In the genomic region with DNA sequence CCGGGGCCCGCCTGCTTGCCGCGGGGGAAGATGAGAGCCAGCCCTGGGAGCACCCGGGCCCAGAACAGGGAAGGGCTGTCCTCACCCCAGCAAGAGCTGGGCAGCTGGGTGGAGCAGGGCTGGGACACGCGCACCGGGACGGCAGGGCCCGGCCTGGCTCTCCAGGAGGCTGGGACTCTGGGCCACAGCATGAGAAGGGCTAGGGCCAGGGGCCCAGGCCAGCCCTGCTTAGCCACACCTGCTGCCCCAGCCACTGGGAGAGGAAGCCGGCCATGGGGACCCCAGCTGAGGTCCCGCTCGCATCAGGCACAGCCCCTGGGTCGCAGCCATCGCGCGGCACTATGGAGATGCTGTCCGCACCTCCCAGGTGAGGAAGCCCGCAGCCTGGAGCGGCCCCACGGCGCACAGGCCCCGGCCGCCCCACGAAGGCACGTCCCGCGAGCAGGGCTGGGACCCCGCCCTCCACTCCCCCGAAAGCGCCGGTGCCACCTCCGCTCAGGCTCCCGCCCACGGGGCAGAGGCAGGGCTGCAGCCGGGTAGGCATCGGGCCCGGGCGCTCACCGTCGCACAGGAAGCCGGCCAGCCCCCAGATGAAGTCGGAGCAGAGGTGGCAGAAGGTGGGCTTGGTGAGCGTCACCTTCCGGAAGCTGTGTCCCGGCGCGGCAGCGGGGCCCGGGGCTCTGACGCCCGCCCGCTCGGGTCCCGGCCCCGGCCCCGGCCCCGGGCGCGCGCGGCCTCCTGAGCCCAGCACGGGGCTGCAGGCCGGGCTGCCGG, we compare ENCODE assay signal across 8 cellular contexts. TPM values are rescaled to one million over a fixed set of nuclear protein-coding genes. Genes with fewer than 3 reads are reported as not detected.
DNase-seq lines count a peak whose midpoint lies in the region; ATAC-seq, FAIRE-seq and TF ChIP-seq lines count a peak whose summit lies in the region.

No MANE protein-coding gene starts in this region.

- H3K4me1 Mint-ChIP-seq in immature natural killer cell, result peaks cover 24 to 30% of the 10 kb centered on the region in 2 donors

- H3K27ac Mint-ChIP-seq in immature natural killer cell, result peak overlapping the region in 2 of 6 donors; percentile 24 to 34

- FAIRE-seq in GM12892 (lab: Jason Lieb, UNC), result no peak

- CTCF ChIA-PET in SK-N-SH (lab: Yijun Ruan, JAX), result no interaction called here

- no peak overlapping the region for H2AFZ ChIP-seq in SK-N-SH (ENCODE audit: low read depth)

- peaks cover 18% of the 10 kb centered on the region for H4K20me1 ChIP-seq in SK-N-SH (ENCODE audit: insufficient read depth)

- H3K4me3 ChIP-seq in SK-N-SH (ENCODE audit: low read depth in 2 of 2, low read length in 1 of 2) (peak overlapping the region; percentile 80 to 85), adipocyte (ENCODE audit: low read length) (peak overlapping the region; percentile 87)

- POLR2A ChIA-PET in SK-N-SH (lab: Yijun Ruan, JAX), result interaction anchor here (1.1 kb wide), 1 partner anchor 14 kb away, joined by 5 read pairs; a partner anchor contains a TSS

- DNase-seq in GM12892 (ENCODE audit: insufficient read length), result peak; percentile 66
- peak; percentile 72 for DNase-seq in SK-N-SH
- peak; percentile 64 for DNase-seq in adipocyte (ENCODE audit: low read depth)
- DNase-seq in immature natural killer cell, result peak; percentile 72 to 78 (median 75)
- DNase-seq in stimulated activated CD4-positive, alpha-beta T cell treated with anti-CD3 and anti-CD28 coated beads, Interleukin-2, amount 100 ng/mL, for 4 hours (ENCODE audit: low read depth), result peak; percentile 78
- DNase-seq in GF-D8 (lab: John Stamatoyannopoulos, UW), result no peak
- DNase-seq in occipital lobe (lab: John Stamatoyannopoulos, UW), result no peak

- 0% methylated on average over 2 of the region's 65 CpGs for WGBS in SK-N-SH (ENCODE audit: low lambda C conversion rate)

- peaks cover 11 to 17% (median 12%) of the 10 kb centered on the region in 3 donors for H3K27me3 Mint-ChIP-seq in immature natural killer cell (ENCODE audit: low read depth in 3 of 3)

- peak; percentile 51 for ATAC-seq in HG02798 (IDR thresholded peaks at IDR 0.05; ENCODE audit: poor library complexity, unreplicated experiment)

- no peaks in the 10 kb centered on the region for H3K9me3 Mint-ChIP-seq in immature natural killer cell

- TF ChIP-seq EP300 in SK-N-SH (IDR thresholded peaks at IDR 0.05; ENCODE audit: borderline replicate concordance in 1 of 2, low read depth in 1 of 2, low read length in 1 of 2), result no peak

- TF ChIP-seq RAD21 in SK-N-SH (IDR thresholded peaks at IDR 0.05; ENCODE audit: low read length), result no peak

- peak overlapping the region; percentile 40 to 77 (median 63) for H3K4me3 Mint-ChIP-seq in immature natural killer cell

- H3K9me2 ChIP-seq in SK-N-SH, result no peaks in the 10 kb centered on the region

- no peaks in the 10 kb centered on the region for H3K36me3 Mint-ChIP-seq in immature natural killer cell

- H3F3A ChIP-seq in SK-N-SH (replicated peaks; ENCODE audit: insufficient read depth), result no peaks in the 10 kb centered on the region

- H3K27ac ChIP-seq in SK-N-SH (ENCODE audit: low read depth in 2 of 2, low read length in 1 of 2), result no peak overlapping the region; a peak in 1 of 4 replicates

- no peaks in the 10 kb centered on the region for H3K9me3 ChIP-seq in SK-N-SH
- H3K9me3 ChIP-seq in adipocyte (ENCODE audit: control insufficient read depth, low read length), result no peaks in the 10 kb centered on the region

- peak overlapping the region; percentile 61; the same call in 1 of the 2 replicates for H3K9ac ChIP-seq in SK-N-SH
- H3K9ac ChIP-seq in adipocyte (ENCODE audit: low read length), result peak overlapping the region; percentile 85

- peaks cover 18% of the 10 kb centered on the region; the same call in 1 of the 2 replicates for H3K79me2 ChIP-seq in SK-N-SH (ENCODE audit: insufficient read depth)

- H3K4me2 ChIP-seq in SK-N-SH, result peak overlapping the region; percentile 99

- TF ChIP-seq CTCF in SK-N-SH (IDR thresholded peaks at IDR 0.05), result no peak

- H3K27me3 ChIP-seq in SK-N-SH (ENCODE audit: insufficient read depth) (no peaks in the 10 kb centered on the region), adipocyte (replicated peaks; ENCODE audit: control insufficient read depth, insufficient read depth, low read length) (no peaks in the 10 kb centered on the region)

- H3K36me3 ChIP-seq in SK-N-SH (replicated peaks in 1 of 2; ENCODE audit: control insufficient read depth in 1 of 2, insufficient read depth in 2 of 2, low read length in 1 of 2) (no peaks in the 10 kb centered on the region), adipocyte (ENCODE audit: control insufficient read depth, insufficient read depth, low read length, severe bottlenecking) (no peaks in the 10 kb centered on the region)

- no peak for TF ChIP-seq POLR2A in GM12892 (IDR thresholded peaks at IDR 0.05; ENCODE audit: low read depth, low read length)

- peaks cover 7 to 18% of the 10 kb centered on the region in 2 experiments; a peak in 1 of 4 replicates for H3K4me1 ChIP-seq in SK-N-SH (ENCODE audit: control insufficient read depth in 1 of 2, insufficient read depth in 2 of 2, low read depth in 1 of 2, low read length in 1 of 2)
- peaks cover 15% of the 10 kb centered on the region for H3K4me1 ChIP-seq in adipocyte (ENCODE audit: control insufficient read depth, insufficient read depth, low read length)

TF ChIP-seq in SK-N-SH, 30 proteins besides CTCF, POLR2A, EP300 and RAD21 (continues in another document):
- TF ChIP-seq EZH2phosphoT487 (IDR thresholded peaks at IDR 0.05; ENCODE audit: borderline replicate concordance, low read depth) (no peak), RFX5 (IDR thresholded peaks at IDR 0.05; ENCODE audit: low read length) (no peak), GABPA (IDR thresholded peaks at IDR 0.05; ENCODE audit: low read depth) (no peak), SIN3A (IDR thresholded peaks at IDR 0.05; ENCODE audit: borderline replicate concordance, low read depth, low read length) (no peak), TAF1 (IDR thresholded peaks at IDR 0.05; ENCODE audit: borderline replicate concordance, low read depth, low read length) (no peak), RXRA (IDR thresholded peaks at IDR 0.05; ENCODE audit: borderline replicate concordance, low read depth) (no peak)
- TF ChIP-seq, protein P1, sequence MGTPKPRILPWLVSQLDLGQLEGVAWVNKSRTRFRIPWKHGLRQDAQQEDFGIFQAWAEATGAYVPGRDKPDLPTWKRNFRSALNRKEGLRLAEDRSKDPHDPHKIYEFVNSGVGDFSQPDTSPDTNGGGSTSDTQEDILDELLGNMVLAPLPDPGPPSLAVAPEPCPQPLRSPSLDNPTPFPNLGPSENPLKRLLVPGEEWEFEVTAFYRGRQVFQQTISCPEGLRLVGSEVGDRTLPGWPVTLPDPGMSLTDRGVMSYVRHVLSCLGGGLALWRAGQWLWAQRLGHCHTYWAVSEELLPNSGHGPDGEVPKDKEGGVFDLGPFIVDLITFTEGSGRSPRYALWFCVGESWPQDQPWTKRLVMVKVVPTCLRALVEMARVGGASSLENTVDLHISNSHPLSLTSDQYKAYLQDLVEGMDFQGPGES (IDR thresholded peaks at IDR 0.05; ENCODE audit: low read depth, low read length), result no peak

RNA-seq across cellular contexts. Expression of a gene that starts 0.5 kb away (rescaled TPM):
- 1.3 TPM for polyA plus RNA-seq in GM12892 (2012; ENCODE audit: missing spikeins)
- polyA plus RNA-seq in SK-N-SH (2012; rRNA removed) (10.9 and 11.5 TPM in 2 replicates), immature natural killer cell (10 to 100 TPM; 12.1 to 24.0 (median 14.0) TPM)
- 3.3 and 6.8 TPM in 2 replicates for polyA plus RNA-seq in SK-N-SH (2012; cell fraction: cytosol; rRNA removed)
- 50.0 and 64.3 TPM in 2 replicates for polyA plus RNA-seq in SK-N-SH (2012; cell fraction: nucleus; rRNA removed)
- 6.7 TPM for total RNA-seq in occipital lobe

RNA-seq across cellular contexts. Expression of a gene that starts 14.0 kb away (rescaled TPM):
- polyA plus RNA-seq in GM12892 (2012; ENCODE audit: missing spikeins), result 1.4 TPM
- 24.4 and 32.1 TPM in 2 replicates for polyA plus RNA-seq in SK-N-SH (2012; rRNA removed)
- polyA plus RNA-seq in SK-N-SH (2012; cell fraction: cytosol; rRNA removed), result 5.1 and 7.1 TPM in 2 replicates
- polyA plus RNA-seq in SK-N-SH (2012; cell fraction: nucleus; rRNA removed), result 333 and 514 TPM in 2 replicates
- polyA plus RNA-seq in immature natural killer cell, result 10 to 100 TPM in 1 of 3 donors, 1 to 10 TPM in 2; 5.6 to 12.2 (median 6.3) TPM
- 6.9 TPM for total RNA-seq in occipital lobe

RNA-seq across cellular contexts. Expression of a gene that starts 20.4 kb away (rescaled TPM):
- 0.36 TPM for polyA plus RNA-seq in GM12892 (2012; ENCODE audit: missing spikeins)
- polyA plus RNA-seq in SK-N-SH (2012; rRNA removed) (0.05 and 0.08 TPM in 2 replicates), immature natural killer cell (under 1 TPM in 2 of 3 donors, not detected in 1; 0.52 to 0.77 TPM)
- polyA plus RNA-seq in SK-N-SH (2012; cell fraction: cytosol; rRNA removed), result 0.04 and 0.13 TPM in 2 replicates
- polyA plus RNA-seq in SK-N-SH (2012; cell fraction: nucleus; rRNA removed), result 0.48 and 0.63 TPM in 2 replicates
- 4.2 TPM for total RNA-seq in occipital lobe

RNA-seq across cellular contexts. Expression of a gene that starts 38.6 kb away (rescaled TPM):
- polyA plus RNA-seq in GM12892 (2012; ENCODE audit: missing spikeins), result 0.89 TPM
- polyA plus RNA-seq in SK-N-SH (2012; rRNA removed) (18.9 and 22.5 TPM in 2 replicates), immature natural killer cell (under 1 TPM in 2 of 3 donors, not detected in 1; 0.19 to 0.30 TPM)
- polyA plus RNA-seq in SK-N-SH (2012; cell fraction: cytosol; rRNA removed), result 11.5 and 26.0 TPM in 2 replicates
- 32.3 and 42.1 TPM in 2 replicates for polyA plus RNA-seq in SK-N-SH (2012; cell fraction: nucleus; rRNA removed)
- total RNA-seq in occipital lobe, result 2.3 TPM

RNA-seq across cellular contexts. Expression of a gene that starts 40.6 kb away (rescaled TPM):
- polyA plus RNA-seq in GM12892 (2012; ENCODE audit: missing spikeins), result 12.8 TPM
- polyA plus RNA-seq in SK-N-SH (2012; rRNA removed) (43.1 and 54.2 TPM in 2 replicates), immature natural killer cell (10 to 100 TPM; 13.9 to 41.6 (median 28.7) TPM)
- 12.9 and 16.8 TPM in 2 replicates for polyA plus RNA-seq in SK-N-SH (2012; cell fraction: cytosol; rRNA removed)
- polyA plus RNA-seq in SK-N-SH (2012; cell fraction: nucleus; rRNA removed), result 280 and 427 TPM in 2 replicates
- 30.3 TPM for total RNA-seq in occipital lobe

Comparison
In these comparisons a context has a peak if more than half of its experiments do, and no peak if none do; other contexts are left out.
1. DNase-seq: peak in GM12892 (single experiment), SK-N-SH (single experiment), adipocyte (single experiment), immature natural killer cell (3 of 3) and stimulated activated CD4-positive, alpha-beta T cell treated with anti-CD3 and anti-CD28 coated beads, Interleukin-2, amount 100 ng/mL, for 4 hours (single experiment); none in GF-D8 (single experiment) and occipital lobe (single experiment).